Comparison of ENCODE assay signal across 8 cellular contexts in genomic region chr12:46266869-46267617, GRCh38. TPM values are rescaled to one million over a fixed set of nuclear protein-coding genes. Genes with fewer than 3 reads are reported as not detected.
DNase-seq lines count a peak whose midpoint lies in the region; ATAC-seq, FAIRE-seq and TF ChIP-seq lines count a peak whose summit lies in the region.

No MANE protein-coding gene starts in this region.

- no peak overlapping the region for H3K27ac ChIP-seq in SJSA1
- H3K27ac ChIP-seq in right atrium auricular region, result peak overlapping the region; percentile 87 to 88
- peak overlapping the region; percentile 78 for H3K27ac ChIP-seq in psoas muscle

- DNase-seq in BE2C (peak; percentile 65), HK-2 (ENCODE audit: unreplicated experiment) (peak; percentile 50), SJSA1 (ENCODE audit: low read depth in 1 of 2, low spot score in 2 of 2) (peak; percentile 20 to 46), adipocyte (ENCODE audit: low read depth) (peak; percentile 78), right atrium auricular region (ENCODE audit: low spot score) (no peak), psoas muscle (peak; percentile 39 to 57), urothelium cell line (ENCODE audit: low spot score) (peak; percentile 15)

- H3K9me3 ChIP-seq in BE2C (no peaks in the 10 kb centered on the region), SJSA1 (replicated peaks) (no peaks in the 10 kb centered on the region; the same call in 1 of the 2 replicates), adipocyte (ENCODE audit: control insufficient read depth, low read length) (no peaks in the 10 kb centered on the region), right atrium auricular region (no peaks in the 10 kb centered on the region), psoas muscle (no peaks in the 10 kb centered on the region)

- H3K4me3 ChIP-seq in BE2C (ENCODE audit: low read depth, low read length) (peak overlapping the region; percentile 99), SJSA1 (peak overlapping the region; percentile 54), adipocyte (ENCODE audit: low read length) (peak overlapping the region; percentile 88), right atrium auricular region (peak overlapping the region; percentile 44 to 63), psoas muscle (peak overlapping the region; percentile 75)

- no peak for FAIRE-seq in urothelium cell line (lab: Jason Lieb, UNC)

- ATAC-seq in psoas muscle (peak in 3 of 4 donors; percentile 25 to 52 (median 47)), GM19023 (IDR thresholded peaks at IDR 0.05; ENCODE audit: unreplicated experiment) (no peak)

- intact Hi-C loops in psoas muscle (cut with DNase I), result loop anchor here in 1 of 2 donors (5.0 kb wide), 2 partner anchors 45 to 395 kb away; no protein-coding TSS in a partner anchor

- WGBS in psoas muscle, 3 donors, result 4 to 7% (median 5%) methylated on average over 33 to 34 of the region's 34 CpGs

- TF ChIP-seq CTCF in BE2C (IDR thresholded peaks at IDR 0.05; ENCODE audit: low read depth, low read length) (no peak), right atrium auricular region (IDR thresholded peaks at IDR 0.05) (no peak), psoas muscle (IDR thresholded peaks at IDR 0.05) (no peak)

- H3K27me3 ChIP-seq in BE2C (no peaks in the 10 kb centered on the region), SJSA1 (replicated peaks) (no peaks in the 10 kb centered on the region), adipocyte (replicated peaks; ENCODE audit: control insufficient read depth, insufficient read depth, low read length) (peaks cover 4% of the 10 kb centered on the region), right atrium auricular region (no peaks in the 10 kb centered on the region), psoas muscle (ENCODE audit: insufficient read depth in 3 of 3, low read length in 2 of 3) (peaks cover 0 to 10% (median 0%) of the 10 kb centered on the region in 3 donors)

- H3K9ac ChIP-seq in adipocyte (ENCODE audit: low read length), result peak overlapping the region; percentile 89

- H3K36me3 ChIP-seq in BE2C (peaks cover 6% of the 10 kb centered on the region; the same call in 1 of the 2 replicates), SJSA1 (no peaks in the 10 kb centered on the region), adipocyte (ENCODE audit: control insufficient read depth, insufficient read depth, low read length, severe bottlenecking) (no peaks in the 10 kb centered on the region), right atrium auricular region (no peaks in the 10 kb centered on the region), psoas muscle (ENCODE audit: insufficient read depth in 1 of 2, low read depth in 1 of 2) (no peaks in the 10 kb centered on the region)

- H3K4me1 ChIP-seq in BE2C (peaks cover 7% of the 10 kb centered on the region), SJSA1 (replicated peaks) (peaks cover 30% of the 10 kb centered on the region), adipocyte (ENCODE audit: control insufficient read depth, insufficient read depth, low read length) (peaks cover 20% of the 10 kb centered on the region), right atrium auricular region (peaks cover 0 to 40% of the 10 kb centered on the region in 2 donors), psoas muscle (peaks cover 15% of the 10 kb centered on the region)

RNA-seq across cellular contexts. Expression of gene SLC38A1, which starts 1.8 kb away (rescaled TPM):
- 103 TPM for polyA plus RNA-seq in BE2C (2012; ENCODE audit: insufficient read depth, insufficient read length, low read depth)
- 9.7 and 15.6 TPM in 2 replicates for total RNA-seq in SJSA1 (2014; rRNA removed; shearing (Covaris generic))
- total RNA-seq in right atrium auricular region (100 to 1,000 TPM in 1 of 2 donors, 10 to 100 TPM in 1; 79.6 to 116 TPM), psoas muscle (10 to 100 TPM; 17.3 to 58.8 (median 31.3) TPM)
- 100 to 1,000 TPM in 2 of 3 donors, 10 to 100 TPM in 1; 50.6 to 338 (median 136) TPM for polyA plus RNA-seq in psoas muscle
